In genomic region chr9:131728961-131729360, GRCh38 we compare ENCODE assay signal across 9 cellular contexts. TPM values are rescaled to one million over a fixed set of nuclear protein-coding genes. Genes with fewer than 3 reads are reported as not detected.
DNase-seq lines count a peak whose midpoint lies in the region; ATAC-seq, FAIRE-seq and TF ChIP-seq lines count a peak whose summit lies in the region.
"Had no signal": no experiment of that assay in that cellular context is flagged by ENCODE, and none has a peak within 500 bp of the region (broad histone marks: within the 10 kb centered on the region; RNA-seq: fewer than 3 reads in every experiment).

No MANE protein-coding gene starts in this region.

- H3K9ac ChIP-seq in DND-41 (ENCODE audit: low read depth, low read length), result peak overlapping the region; percentile 7; the same call in 1 of the 2 replicates

- H3K4me1 Mint-ChIP-seq in activated T-cell treated with anti-CD3 and anti-CD28 coated beads, Interleukin-2, amount 50 U/mL, for 24 hours (ENCODE audit: low read depth), result peaks cover 90% of the 10 kb centered on the region
- H3K4me1 Mint-ChIP-seq in Calu3 (ENCODE audit: low read depth, unreplicated experiment), result peaks cover 27% of the 10 kb centered on the region

- peaks cover 59% of the 10 kb centered on the region for H3K4me1 ChIP-seq in DND-41 (ENCODE audit: insufficient read depth, low read length)
- H3K4me1 ChIP-seq in right lobe of liver, result peaks cover 2 to 69% (median 31%) of the 10 kb centered on the region in 4 donors
- peaks cover 36 to 81% (median 59%) of the 10 kb centered on the region in 4 donors for H3K4me1 ChIP-seq in transverse colon

- H4K20me1 ChIP-seq in DND-41 (ENCODE audit: insufficient read depth, low read length), result peaks cover 68% of the 10 kb centered on the region

- H3K9me3 Mint-ChIP-seq in activated T-cell treated with anti-CD3 and anti-CD28 coated beads, Interleukin-2, amount 50 U/mL, for 24 hours, result no peaks in the 10 kb centered on the region
- no peaks in the 10 kb centered on the region for H3K9me3 Mint-ChIP-seq in Calu3 (ENCODE audit: low read depth, unreplicated experiment)

- WGBS in right lobe of liver (ENCODE audit: insufficient coverage, low coverage, low lambda C conversion rate, missing lambda C conversion rate), result 17% methylated on average over 1 of the region's 3 CpGs
- 31% methylated on average over 3 of the region's 3 CpGs; no CpG with 5 or more reads in 1 of the 2 donors for WGBS in transverse colon (ENCODE audit: low coverage in 1 of 2), 2 donors

- TF ChIP-seq CTCF in DND-41 (IDR thresholded peaks at IDR 0.05; ENCODE audit: borderline replicate concordance, extremely low read depth, low read length, poor library complexity, severe bottlenecking) (no peak), right lobe of liver (IDR thresholded peaks at IDR 0.05) (no peak), transverse colon (IDR thresholded peaks at IDR 0.05) (no peak), Calu3 (IDR thresholded peaks at IDR 0.05; ENCODE audit: unreplicated experiment) (no peak)

- FAIRE-seq in H54 (lab: Jason Lieb, UNC), result no peak
- FAIRE-seq: colon had no signal

- no peak overlapping the region for H2AFZ ChIP-seq in DND-41 (ENCODE audit: low read depth, low read length)

- no peaks in the 10 kb centered on the region for H3K9me3 ChIP-seq in DND-41 (ENCODE audit: insufficient read depth, low read length, severe bottlenecking)
- H3K9me3 ChIP-seq in KOPT-K1 (ENCODE audit: insufficient read depth, low read length, poor library complexity, severe bottlenecking), result no peaks in the 10 kb centered on the region
- H3K9me3 ChIP-seq in right lobe of liver, result no peaks in the 10 kb centered on the region
- no peaks in the 10 kb centered on the region for H3K9me3 ChIP-seq in transverse colon

- in situ Hi-C loops in transverse colon (cut with MboI; ENCODE audit: low pct_ligation_motif_present in 1 of 4, low pct_unique_long_range_greater_than_20kb in 1 of 4, low sequenced_read_pairs in 3 of 4), result loop anchor here (25.0 kb wide), 3 partner anchors 242 to 367 kb away; partner anchors contain the start of gene PRRC2B (in 1 of the 4)

- no TSS peak for BruUV-seq in Calu3 (replicated peaks; lab: Mats Ljungman, UMichigan)

- H3K36me3 ChIP-seq in DND-41 (ENCODE audit: insufficient read depth, low read length) (no peaks in the 10 kb centered on the region; the same call in 1 of the 2 replicates), KOPT-K1 (ENCODE audit: insufficient read depth, low read length) (no peaks in the 10 kb centered on the region), right lobe of liver (no peaks in the 10 kb centered on the region), transverse colon (no peaks in the 10 kb centered on the region)

- peak overlapping the region; percentile 61 for H3K4me3 Mint-ChIP-seq in activated T-cell treated with anti-CD3 and anti-CD28 coated beads, Interleukin-2, amount 50 U/mL, for 24 hours
- no peak overlapping the region for H3K4me3 Mint-ChIP-seq in Calu3 (ENCODE audit: low read depth, unreplicated experiment)

- CTCF ChIA-PET in Calu3 (lab: Charles Lee), result no interaction called here

- H3K4me2 ChIP-seq in DND-41 (ENCODE audit: insufficient read depth, low read length), result peak overlapping the region; percentile 41; the same call in 1 of the 2 replicates

- H3K4me3 ChIP-seq in DND-41 (ENCODE audit: low read depth in 1 of 2, low read length in 2 of 2), result no peak overlapping the region
- H3K4me3 ChIP-seq in right lobe of liver, result no peak overlapping the region
- H3K4me3 ChIP-seq in transverse colon, result no peak overlapping the region

- peaks cover 84% of the 10 kb centered on the region for H3K79me2 ChIP-seq in DND-41 (ENCODE audit: insufficient read depth, low read length)

- peaks cover 40% of the 10 kb centered on the region for H3K36me3 Mint-ChIP-seq in activated T-cell treated with anti-CD3 and anti-CD28 coated beads, Interleukin-2, amount 50 U/mL, for 24 hours (ENCODE audit: low read depth)
- H3K36me3 Mint-ChIP-seq in Calu3 (ENCODE audit: insufficient read depth, unreplicated experiment), result no peaks in the 10 kb centered on the region

- no peaks in the 10 kb centered on the region for H3K27me3 ChIP-seq in DND-41 (ENCODE audit: insufficient read depth, low read length, poor library complexity)
- no peaks in the 10 kb centered on the region for H3K27me3 ChIP-seq in right lobe of liver
- H3K27me3 ChIP-seq in transverse colon, result no peaks in the 10 kb centered on the region

- H3K27ac ChIP-seq in DND-41 (ENCODE audit: low read length) (peak overlapping the region; percentile 68), KOPT-K1 (ENCODE audit: low read depth, low read length, poor library complexity, severe bottlenecking) (peak overlapping the region; percentile 86), right lobe of liver (peak overlapping the region in 2 of 3 donors; percentile 27 to 56), transverse colon (peak overlapping the region; percentile 56 to 83 (median 70)), caudate nucleus (ENCODE audit: low read depth, low read length) (no peak overlapping the region)

- H3K27me3 Mint-ChIP-seq in activated T-cell treated with anti-CD3 and anti-CD28 coated beads, Interleukin-2, amount 50 U/mL, for 24 hours, result no peaks in the 10 kb centered on the region
- H3K27me3 Mint-ChIP-seq in Calu3 (ENCODE audit: unreplicated experiment), result no peaks in the 10 kb centered on the region

- H3K27ac Mint-ChIP-seq in activated T-cell treated with anti-CD3 and anti-CD28 coated beads, Interleukin-2, amount 50 U/mL, for 24 hours, result peak overlapping the region; percentile 96
- no peak overlapping the region for H3K27ac Mint-ChIP-seq in Calu3 (ENCODE audit: unreplicated experiment)

- ATAC-seq in DND-41 (ENCODE audit: insufficient read depth, low read depth) (peak; percentile 84), right lobe of liver (peak in 2 of 4 donors; percentile 1 to 2)

- TF ChIP-seq POLR2A in right lobe of liver (IDR thresholded peaks at IDR 0.05) (no peak), transverse colon (IDR thresholded peaks at IDR 0.05) (no peak), H54 (IDR thresholded peaks at IDR 0.05; ENCODE audit: low read depth, low read length) (no peak)

- TF ChIP-seq EP300 in transverse colon (IDR thresholded peaks at IDR 0.05; ENCODE audit: low read depth), result no peak

- intact Hi-C loops in right lobe of liver (cut with DNase I), result no loop called here
- intact Hi-C loops in transverse colon (cut with DNase I; ENCODE audit: low total_unique reads), result no loop called here
- intact Hi-C loops in Calu3 (cut with micrococcal nuclease; ENCODE audit: unreplicated experiment), result no loop called here

- DNase-seq in DND-41, result peak; percentile 80
- DNase-seq in activated T-cell treated with anti-CD3 and anti-CD28 coated beads, Interleukin-2, amount 50 U/mL, for 24 hours, result peak; percentile 80
- DNase-seq in right lobe of liver, result no peak
- peak; percentile 59 for DNase-seq in transverse colon
- DNase-seq in Calu3, result no peak
- no peak for DNase-seq in H54 (ENCODE audit: insufficient read length, low spot score)
- DNase-seq in caudate nucleus (lab: John Stamatoyannopoulos, UW), result no peak

RNA-seq across cellular contexts. Expression of gene RAPGEF1, which starts 10.9 kb away (rescaled TPM):
- total RNA-seq in right lobe of liver (10 to 100 TPM; 22.9 to 53.6 (median 30.2) TPM), transverse colon (10 to 100 TPM; 49.8 to 86.0 (median 55.1) TPM), Calu3 (2022) (32.5 and 33.4 TPM in 2 replicates)

Comparison
In these comparisons a context has a peak if more than half of its experiments do, and no peak if none do; other contexts are left out.
1. DNase-seq: peak in DND-41 (single experiment), activated T-cell treated with anti-CD3 and anti-CD28 coated beads, Interleukin-2, amount 50 U/mL, for 24 hours (single experiment) and transverse colon (single experiment); none in right lobe of liver (0 of 3), Calu3 (single experiment), H54 (single experiment) and caudate nucleus (0 of 61).